1 cellular context compared by ENCODE assay signal in the genomic region with DNA sequence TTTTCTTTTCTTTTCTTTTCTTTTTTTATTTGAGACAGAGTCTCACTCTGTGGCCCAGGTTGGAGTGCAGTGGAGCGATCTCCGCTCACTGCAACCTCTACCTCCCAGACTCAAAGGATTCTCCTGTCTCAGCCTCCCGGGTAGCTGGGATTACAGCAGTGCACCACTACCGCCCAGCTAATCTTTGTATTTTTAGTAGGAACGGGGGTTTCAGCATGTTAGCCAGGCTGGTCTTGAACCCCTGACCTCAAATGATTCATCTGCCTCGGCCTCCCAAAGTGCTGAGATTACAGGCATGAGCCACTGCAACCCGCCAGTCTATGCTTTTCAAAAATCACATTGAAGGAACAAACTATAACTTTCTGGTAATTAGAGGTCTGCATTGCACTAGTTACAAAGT.
TF ChIP-seq lines count a peak whose summit lies in the region.

No MANE protein-coding gene starts in this region.

TF ChIP-seq in GM12878, 131 proteins besides CTCF, POLR2A, EP300 and RAD21:
- TF ChIP-seq PAX8 (IDR thresholded peaks at IDR 0.05) (no peak), ZBED1 (IDR thresholded peaks at IDR 0.05; ENCODE audit: borderline replicate concordance) (no peak), EED (IDR thresholded peaks at IDR 0.05; ENCODE audit: low read depth) (0 out of 2 replicates have a peak, but pooled peaks have one; percentile 1)
